Comparison of ENCODE assay signal across 7 cellular contexts in genomic region chr15:82502700-82503339, GRCh38. TPM values are rescaled to one million over a fixed set of nuclear protein-coding genes. Genes with fewer than 3 reads are reported as not detected.
DNase-seq lines count a peak whose midpoint lies in the region; ATAC-seq and TF ChIP-seq lines count a peak whose summit lies in the region.
"Not testable (repeated sequence)": the region's sequence is repeated elsewhere in the genome, so short reads cannot be mapped to it uniquely, and the experiment has no call there.

No MANE protein-coding gene starts in this region.

- H3F3A ChIP-seq in neural progenitor cell (ENCODE audit: low read depth): not testable (repeated sequence)

- not testable (repeated sequence) for H3K27ac ChIP-seq in left ventricle myocardium inferior (replicated peaks); neural progenitor cell

- H3K4me3 ChIP-seq in HFF-Myc (replicated peaks; ENCODE audit: low read depth, low read length); cardiac fibroblast (replicated peaks in 1 of 2; ENCODE audit: low read depth in 2 of 2, low read length in 2 of 2); left ventricle myocardium inferior; neural progenitor cell: not testable (repeated sequence)

- TF ChIP-seq CTCF in GM12872 (IDR thresholded peaks at IDR 0.05; ENCODE audit: insufficient read depth, low read depth, low read length) (0 out of 3 replicates have a peak, but pooled peaks have one; percentile 13), HFF-Myc (IDR thresholded peaks at IDR 0.05; ENCODE audit: low read depth, low read length, missing control alignments) (peak; percentile 11), cardiac fibroblast (IDR thresholded peaks at IDR 0.05; ENCODE audit: low read depth, low read length) (peak; percentile 12), left ventricle myocardium inferior (IDR thresholded peaks at IDR 0.05; ENCODE audit: borderline replicate concordance) (peak; percentile 50), neural progenitor cell (IDR thresholded peaks at IDR 0.05) (peak; percentile 24)
- not testable (repeated sequence) for TF ChIP-seq CTCF in activated CD8-positive, alpha-beta T cell treated with anti-CD3 and anti-CD28 coated beads for 36 hours (IDR thresholded peaks at IDR 0.05)

- peak; percentile 33 for TF ChIP-seq RAD21 in Ishikawa (IDR thresholded peaks at IDR 0.05; ENCODE audit: low read depth)

- H3K4me1 Mint-ChIP-seq in activated CD8-positive, alpha-beta T cell treated with anti-CD3 and anti-CD28 coated beads for 36 hours (ENCODE audit: low read depth); neural progenitor cell: not testable (repeated sequence)

- peak; percentile 80 for ATAC-seq in activated CD8-positive, alpha-beta T cell treated with anti-CD3 and anti-CD28 coated beads for 36 hours

- not testable (repeated sequence) for H3K4me1 ChIP-seq in left ventricle myocardium inferior, neural progenitor cell

- not testable (repeated sequence) for H3K36me3 ChIP-seq in left ventricle myocardium inferior, neural progenitor cell

- intact Hi-C loops in activated CD8-positive, alpha-beta T cell treated with anti-CD3 and anti-CD28 coated beads for 36 hours (cut with micrococcal nuclease); left ventricle myocardium inferior (cut with micrococcal nuclease): not testable (repeated sequence)

- H3K9ac ChIP-seq in neural progenitor cell: not testable (repeated sequence)

- DNase-seq in HFF-Myc (ENCODE audit: extremely low read depth, low read depth); cardiac fibroblast (ENCODE audit: low read depth in 2 of 2); left ventricle myocardium inferior; neural progenitor cell (ENCODE audit: low spot score): not testable (repeated sequence)
- peak; percentile 30 for DNase-seq in activated CD8-positive, alpha-beta T cell treated with anti-CD3 and anti-CD28 coated beads for 36 hours

- not testable (repeated sequence) for H3K27ac Mint-ChIP-seq in activated CD8-positive, alpha-beta T cell treated with anti-CD3 and anti-CD28 coated beads for 36 hours; neural progenitor cell

- not testable (repeated sequence) for H3K27me3 ChIP-seq in left ventricle myocardium inferior (ENCODE audit: low read depth); neural progenitor cell

- not testable (repeated sequence) for H3K9me3 Mint-ChIP-seq in activated CD8-positive, alpha-beta T cell treated with anti-CD3 and anti-CD28 coated beads for 36 hours; neural progenitor cell

- not testable (repeated sequence) for H2AFZ ChIP-seq in neural progenitor cell (replicated peaks)

- not testable (repeated sequence) for H3K4me3 Mint-ChIP-seq in activated CD8-positive, alpha-beta T cell treated with anti-CD3 and anti-CD28 coated beads for 36 hours; neural progenitor cell

- not testable (repeated sequence) for TF ChIP-seq EP300 in Ishikawa (IDR thresholded peaks at IDR 0.05; ENCODE audit: borderline replicate concordance)

- not testable (repeated sequence) for H3K4me2 ChIP-seq in neural progenitor cell

- CTCF ChIA-PET in activated CD8-positive, alpha-beta T cell treated with anti-CD3 and anti-CD28 coated beads for 36 hours (lab: Charles Lee): not testable (repeated sequence)

- H3K27me3 Mint-ChIP-seq in activated CD8-positive, alpha-beta T cell treated with anti-CD3 and anti-CD28 coated beads for 36 hours; neural progenitor cell (ENCODE audit: insufficient read depth, low read depth): not testable (repeated sequence)

- H3K36me3 Mint-ChIP-seq in activated CD8-positive, alpha-beta T cell treated with anti-CD3 and anti-CD28 coated beads for 36 hours (ENCODE audit: low read depth); neural progenitor cell: not testable (repeated sequence)

- H4K20me1 ChIP-seq in neural progenitor cell (ENCODE audit: low read depth): peaks cover 17% of the 10 kb centered on the region

- peaks cover 32% of the 10 kb centered on the region for H3K79me2 ChIP-seq in neural progenitor cell (ENCODE audit: low read depth)

- POLR2A ChIA-PET in activated CD8-positive, alpha-beta T cell treated with anti-CD3 and anti-CD28 coated beads for 36 hours (lab: Charles Lee): not testable (repeated sequence)

- not testable (repeated sequence) for H3K9me3 ChIP-seq in left ventricle myocardium inferior (replicated peaks); neural progenitor cell (ENCODE audit: low read depth)

RNA-seq across cellular contexts. Expression of gene RPS17, which starts 37.4 kb away (rescaled TPM):
- total RNA-seq in activated CD8-positive, alpha-beta T cell treated with anti-CD3 and anti-CD28 coated beads for 36 hours: 1,000 to 10,000 TPM; 3,057 to 3,069 TPM
- total RNA-seq in left ventricle myocardium inferior (800 TPM), neural progenitor cell (ENCODE audit: low replicate concordance) (3,589 and 4,695 TPM in 2 replicates)
